Comparison of ENCODE assay signal across 20 cellular contexts in genomic region chr7:118350260-118350659, GRCh38.
DNase-seq lines count a peak whose midpoint lies in the region; ATAC-seq and TF ChIP-seq lines count a peak whose summit lies in the region.
"Had no signal": no experiment of that assay in that cellular context is flagged by ENCODE, and none has a peak within 500 bp of the region (broad histone marks: within the 10 kb centered on the region; RNA-seq: fewer than 3 reads in every experiment).

No MANE protein-coding gene starts in this region.

- no peak overlapping the region for H3K4me3 ChIP-seq in HCT116 (replicated peaks in 1 of 2; ENCODE audit: low read depth in 1 of 2, low read length in 2 of 2)
- no peak overlapping the region for H3K4me3 ChIP-seq in Loucy (ENCODE audit: low read length, poor library complexity, severe bottlenecking)
- H3K4me3 ChIP-seq in brain microvascular endothelial cell (ENCODE audit: low read depth, low read length): no peak overlapping the region
- H3K4me3 ChIP-seq: adrenal gland had no signal

- H3K27ac ChIP-seq in HCT116 (ENCODE audit: low read depth, low read length) (no peak overlapping the region), brain microvascular endothelial cell (no peak overlapping the region)
- H3K27ac ChIP-seq: adrenal gland had no signal

- no peak for TF ChIP-seq POLR2A in HCT116 (IDR thresholded peaks at IDR 0.05; ENCODE audit: borderline replicate concordance, extremely low read depth, insufficient read depth, insufficient read length)

- no peak for DNase-seq in activated T-cell treated with anti-CD3 and anti-CD28 coated beads, Interleukin-2, amount 50 U/mL, for 4 hours
- DNase-seq in activated T-cell treated with anti-CD3 and anti-CD28 coated beads, Interleukin-2, amount 50 U/mL, for 48 hours: no peak
- no peak for DNase-seq in HCT116 (ENCODE audit: low read depth, low spot score)
- DNase-seq in stimulated activated effector memory CD8-positive, alpha-beta T cell treated with anti-CD3 and anti-CD28 coated beads, Interleukin-12 subunit alpha, Interleukin-12 subunit beta, amount 100 ng/mL, for 72 hours (ENCODE audit: low spot score in 2 of 2): no peak
- DNase-seq in D341Med (ENCODE audit: low spot score): no peak
- DNase-seq in NCI-H2107 (lab: John Stamatoyannopoulos, UW): no peak
- no peak for DNase-seq in brain microvascular endothelial cell
- DNase-seq: activated CD4-positive, alpha-beta T cell treated with anti-CD3 and anti-CD28 coated beads, Interleukin-2, amount 10 ng/mL, durations not matched to agents 24 days and 14 days; adrenal gland; C1 segment of cervical spinal cord; Calu3; HFFc6; left colon; mesenchymal stem cell; NCI-H1417; NCI-H526; SHP77; stimulated activated CD4-positive, alpha-beta T cell treated with anti-CD3 and anti-CD28 coated beads, Interleukin-4, amount 100 ng/mL, for 4 hours; T-cell had no signal

- H3K4me2 ChIP-seq in HCT116 (ENCODE audit: low read length) (no peak overlapping the region), Loucy (ENCODE audit: low read depth, low read length, poor library complexity, severe bottlenecking) (no peak overlapping the region)

- no peaks in the 10 kb centered on the region for H3F3A ChIP-seq in Loucy (ENCODE audit: low read depth)

- H4K20me1 ChIP-seq in HCT116 (ENCODE audit: insufficient read depth) (no peaks in the 10 kb centered on the region), Loucy (ENCODE audit: insufficient read depth, low read length, poor library complexity, severe bottlenecking) (no peaks in the 10 kb centered on the region)

- BruUV-seq in HCT116 (replicated peaks; lab: Mats Ljungman, UMichigan): no TSS peak

- intact Hi-C loops in HCT116 (cut with micrococcal nuclease): loop anchor here (5.0 to 10.0 kb wide), 2 partner anchors 847 to 1935 kb away; no protein-coding TSS in a partner anchor

- H3K27ac Mint-ChIP-seq in stimulated activated effector memory CD8-positive, alpha-beta T cell treated with anti-CD3 and anti-CD28 coated beads, Interleukin-12 subunit alpha, Interleukin-12 subunit beta, amount 100 ng/mL, for 72 hours: no peak overlapping the region
- H3K27ac Mint-ChIP-seq: activated CD4-positive, alpha-beta T cell treated with anti-CD3 and anti-CD28 coated beads, Interleukin-2, amount 10 ng/mL, durations not matched to agents 24 days and 14 days; HFFc6; T-cell had no signal

- no peak overlapping the region for H3K4me3 Mint-ChIP-seq in activated T-cell treated with anti-CD3 and anti-CD28 coated beads, Interleukin-2, amount 50 U/mL, for 4 hours
- no peak overlapping the region for H3K4me3 Mint-ChIP-seq in stimulated activated effector memory CD8-positive, alpha-beta T cell treated with anti-CD3 and anti-CD28 coated beads, Interleukin-12 subunit alpha, Interleukin-12 subunit beta, amount 100 ng/mL, for 72 hours
- H3K4me3 Mint-ChIP-seq: activated CD4-positive, alpha-beta T cell treated with anti-CD3 and anti-CD28 coated beads, Interleukin-2, amount 10 ng/mL, durations not matched to agents 24 days and 14 days; HFFc6; T-cell had no signal

- H3K27me3 ChIP-seq in HCT116 (ENCODE audit: insufficient read depth, low read length) (no peaks in the 10 kb centered on the region), Loucy (ENCODE audit: insufficient read depth, low read length, poor library complexity, severe bottlenecking) (no peaks in the 10 kb centered on the region), brain microvascular endothelial cell (replicated peaks) (no peaks in the 10 kb centered on the region)
- H3K27me3 ChIP-seq: adrenal gland had no signal

- H2AFZ ChIP-seq in HCT116 (ENCODE audit: low read depth, low read length, poor library complexity, severe bottlenecking): peak overlapping the region; percentile 24
- H2AFZ ChIP-seq in Loucy (ENCODE audit: low read length): peak overlapping the region; percentile 66

- CTCF ChIA-PET in HCT116 (lab: Charles Lee): no interaction called here

- H3K79me2 ChIP-seq in HCT116 (ENCODE audit: insufficient read depth, low read length): no peaks in the 10 kb centered on the region
- H3K79me2 ChIP-seq in Loucy (ENCODE audit: insufficient read depth, low read length): no peaks in the 10 kb centered on the region

- POLR2A ChIA-PET in HCT116 (lab: Charles Lee): no interaction called here

- RAD21 ChIA-PET in HCT116 (lab: Charles Lee; ENCODE audit: low non-redundant PET in 1 of 2, low total read pairs in 2 of 2, uncharacterized antibody in 2 of 2, unreplicated experiment in 2 of 2): no interaction called here

- H3K9me2 ChIP-seq in HCT116 (ENCODE audit: insufficient read depth) (no peaks in the 10 kb centered on the region), Loucy (replicated peaks; ENCODE audit: low read depth, low read length) (no peaks in the 10 kb centered on the region)

- in situ Hi-C loops in brain microvascular endothelial cell (cut with HindIII; ENCODE audit: low pct_ligation_motif_present, low sequenced_read_pairs): no loop called here

- no peak overlapping the region for H3K9ac ChIP-seq in HCT116 (ENCODE audit: low read length)
- no peak overlapping the region for H3K9ac ChIP-seq in Loucy (ENCODE audit: low read depth, low read length, poor library complexity, severe bottlenecking)

- H3K9me3 Mint-ChIP-seq in activated T-cell treated with anti-CD3 and anti-CD28 coated beads, Interleukin-2, amount 50 U/mL, for 4 hours: peaks cover 3% of the 10 kb centered on the region
- H3K9me3 Mint-ChIP-seq in stimulated activated effector memory CD8-positive, alpha-beta T cell treated with anti-CD3 and anti-CD28 coated beads, Interleukin-12 subunit alpha, Interleukin-12 subunit beta, amount 100 ng/mL, for 72 hours: no peaks in the 10 kb centered on the region
- H3K9me3 Mint-ChIP-seq: activated CD4-positive, alpha-beta T cell treated with anti-CD3 and anti-CD28 coated beads, Interleukin-2, amount 10 ng/mL, durations not matched to agents 24 days and 14 days; T-cell had no signal

- ATAC-seq in activated T-cell treated with anti-CD3 and anti-CD28 coated beads, Interleukin-2, amount 50 U/mL, for 4 hours: peak; percentile 58 to 60
- ATAC-seq in HCT116: no peak
- ATAC-seq in stimulated activated effector memory CD8-positive, alpha-beta T cell treated with anti-CD3 and anti-CD28 coated beads, Interleukin-12 subunit alpha, Interleukin-12 subunit beta, amount 100 ng/mL, for 72 hours: peak; percentile 55
- ATAC-seq: left colon, T-cell had no signal

- no peak for TF ChIP-seq RAD21 in HCT116 (IDR thresholded peaks at IDR 0.05; ENCODE audit: low read depth)

- peaks cover 3% of the 10 kb centered on the region for H3K27me3 Mint-ChIP-seq in activated T-cell treated with anti-CD3 and anti-CD28 coated beads, Interleukin-2, amount 50 U/mL, for 4 hours (ENCODE audit: low read depth)
- H3K27me3 Mint-ChIP-seq: T-cell had no signal

- no peaks in the 10 kb centered on the region for H3K9me3 ChIP-seq in HCT116 (ENCODE audit: control insufficient read depth in 1 of 2, insufficient read depth in 1 of 2, low read depth in 1 of 2, low read length in 2 of 2)
- peaks cover 5% of the 10 kb centered on the region; the same call in 1 of the 2 replicates for H3K9me3 ChIP-seq in Loucy (ENCODE audit: insufficient read depth, low read depth, low read length)
- H3K9me3 ChIP-seq: adrenal gland had no signal

- no peaks in the 10 kb centered on the region for H3K36me3 ChIP-seq in HCT116 (ENCODE audit: control insufficient read depth in 1 of 2, insufficient read depth in 2 of 2, low read length in 2 of 2)
- H3K36me3 ChIP-seq in Loucy (ENCODE audit: insufficient read depth, low read length): no peaks in the 10 kb centered on the region
- no peaks in the 10 kb centered on the region for H3K36me3 ChIP-seq in brain microvascular endothelial cell (replicated peaks)
- H3K36me3 ChIP-seq: adrenal gland had no signal

- H3K4me1 ChIP-seq in HCT116 (ENCODE audit: control insufficient read depth in 1 of 2, insufficient read depth in 2 of 2, low read length in 2 of 2) (no peaks in the 10 kb centered on the region), Loucy (ENCODE audit: insufficient read depth, low read length, poor library complexity, severe bottlenecking) (peaks cover 20% of the 10 kb centered on the region)
- H3K4me1 ChIP-seq: adrenal gland had no signal

- H3K4me1 Mint-ChIP-seq in activated T-cell treated with anti-CD3 and anti-CD28 coated beads, Interleukin-2, amount 50 U/mL, for 4 hours (ENCODE audit: low read depth): no peaks in the 10 kb centered on the region
- no peaks in the 10 kb centered on the region for H3K4me1 Mint-ChIP-seq in stimulated activated effector memory CD8-positive, alpha-beta T cell treated with anti-CD3 and anti-CD28 coated beads, Interleukin-12 subunit alpha, Interleukin-12 subunit beta, amount 100 ng/mL, for 72 hours
- H3K4me1 Mint-ChIP-seq: T-cell had no signal

- H3K36me3 Mint-ChIP-seq in activated T-cell treated with anti-CD3 and anti-CD28 coated beads, Interleukin-2, amount 50 U/mL, for 4 hours (ENCODE audit: insufficient read depth): no peaks in the 10 kb centered on the region
- no peaks in the 10 kb centered on the region for H3K36me3 Mint-ChIP-seq in stimulated activated effector memory CD8-positive, alpha-beta T cell treated with anti-CD3 and anti-CD28 coated beads, Interleukin-12 subunit alpha, Interleukin-12 subunit beta, amount 100 ng/mL, for 72 hours
- H3K36me3 Mint-ChIP-seq: T-cell had no signal

- TF ChIP-seq CTCF in HCT116 (IDR thresholded peaks at IDR 0.05 in 2 of 3, conservative IDR thresholded peaks at IDR 0.05 in 1 of 3; ENCODE audit: borderline replicate concordance in 1 of 3, insufficient read depth in 1 of 3, low read depth in 2 of 3, low read length in 2 of 3) (no peak), Loucy (conservative IDR thresholded peaks at IDR 0.05; ENCODE audit: low read length) (no peak), brain microvascular endothelial cell (IDR thresholded peaks at IDR 0.05; ENCODE audit: low read depth, low read length, missing control alignments) (no peak)

TF ChIP-seq in HCT116, 20 proteins besides CTCF, POLR2A, EP300 and RAD21 (continues in another document):
- TF ChIP-seq EZH2 (IDR thresholded peaks at IDR 0.05) (no peak), EZH2phosphoT487 (IDR thresholded peaks at IDR 0.05; ENCODE audit: borderline replicate concordance) (no peak), YY1 (IDR thresholded peaks at IDR 0.05; ENCODE audit: extremely low read depth, insufficient replicate concordance, low read depth, low read length) (no peak), SP1 (IDR thresholded peaks at IDR 0.05; ENCODE audit: low read depth) (no peak), ATF3 (IDR thresholded peaks at IDR 0.05) (no peak), EGR1 (IDR thresholded peaks at IDR 0.05; ENCODE audit: low read depth) (no peak), FOSL1 (IDR thresholded peaks at IDR 0.05; ENCODE audit: low read depth) (no peak), SRF (IDR thresholded peaks at IDR 0.05; ENCODE audit: low read depth) (no peak), ZFX (IDR thresholded peaks at IDR 0.05) (no peak), CBX3 (IDR thresholded peaks at IDR 0.05; ENCODE audit: low read depth) (no peak), JUND (IDR thresholded peaks at IDR 0.05) (no peak), CEBPB (IDR thresholded peaks at IDR 0.05; ENCODE audit: low read depth) (no peak)
